8 cellular contexts compared by ENCODE assay signal in the genomic region with DNA sequence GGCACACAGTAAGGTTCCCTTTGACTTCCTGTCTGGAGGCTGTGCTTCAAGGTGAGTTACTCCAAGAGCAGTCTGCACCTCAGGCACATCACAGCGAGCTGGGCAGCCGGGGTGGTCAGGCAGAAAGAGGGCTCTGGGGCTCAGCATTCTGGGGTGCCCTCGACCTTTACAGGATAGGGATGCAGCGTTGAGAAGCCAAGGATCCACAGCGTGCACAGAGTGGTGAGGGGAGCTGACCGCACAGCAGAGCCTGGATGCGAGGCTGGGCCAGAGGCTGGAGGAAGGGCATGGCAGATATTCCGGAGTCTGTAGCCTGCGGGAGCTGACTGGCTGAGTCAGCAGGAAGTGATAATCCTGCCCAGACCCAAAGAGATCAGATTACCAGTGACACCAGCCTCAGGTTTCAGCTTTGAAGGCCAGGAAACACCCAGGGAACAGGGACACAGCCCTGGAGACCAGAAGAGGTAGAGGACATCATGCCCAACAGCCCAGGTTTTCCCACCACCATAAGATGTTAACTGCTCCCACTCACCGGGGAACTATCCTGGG. TPM values are rescaled to one million over a fixed set of nuclear protein-coding genes. Genes with fewer than 3 reads are reported as not detected.
DNase-seq lines count a peak whose midpoint lies in the region; ATAC-seq, FAIRE-seq and TF ChIP-seq lines count a peak whose summit lies in the region.

No MANE protein-coding gene starts in this region.

- H3F3A ChIP-seq in MM.1S (ENCODE audit: insufficient read depth, low read length), result no peaks in the 10 kb centered on the region

- TF ChIP-seq RAD21 in HepG2 (CRISPR knock-in tag; IDR thresholded peaks at IDR 0.05), result no peak

- peaks cover 36% of the 10 kb centered on the region for H3K27me3 Mint-ChIP-seq in activated T-cell treated with anti-CD3 and anti-CD28 coated beads, Interleukin-2, amount 50 U/mL, for 72 hours (ENCODE audit: low read depth)

- H3K9me3 ChIP-seq in BE2C (no peaks in the 10 kb centered on the region), MM.1S (replicated peaks; ENCODE audit: insufficient read depth, low read length) (no peaks in the 10 kb centered on the region), HepG2 (ENCODE audit: low read length) (no peaks in the 10 kb centered on the region)

- TF ChIP-seq EP300 in HepG2 (IDR thresholded peaks at IDR 0.05; ENCODE audit: low read depth in 2 of 2, low read length in 2 of 2), result no peak
- TF ChIP-seq EP300 in HepG2 (CRISPR knock-in tag; IDR thresholded peaks at IDR 0.05; ENCODE audit: borderline replicate concordance), result no peak

- H2AFZ ChIP-seq in MM.1S (ENCODE audit: low read length) (peak overlapping the region; percentile 20; the same call in 1 of the 2 replicates), HepG2 (ENCODE audit: low read length) (no peak overlapping the region)

- DNase-seq in BE2C, result peak; percentile 86
- no peak for DNase-seq in MM.1S
- peak; percentile 82 to 84 for DNase-seq in cardiac fibroblast (ENCODE audit: low read depth in 2 of 2)
- DNase-seq in HepG2 (ENCODE audit: low spot score), result peak; percentile 58
- no peak for DNase-seq in activated naive CD4-positive, alpha-beta T cell (lab: John Stamatoyannopoulos, UW)
- no peak for DNase-seq in activated T-cell treated with anti-CD3 and anti-CD28 coated beads, Interleukin-2, amount 50 U/mL, for 72 hours

- TF ChIP-seq CTCF in BE2C (IDR thresholded peaks at IDR 0.05; ENCODE audit: low read depth, low read length), result no peak
- TF ChIP-seq CTCF in MM.1S (IDR thresholded peaks at IDR 0.05; ENCODE audit: low read length), result no peak
- TF ChIP-seq CTCF in cardiac fibroblast (IDR thresholded peaks at IDR 0.05; ENCODE audit: low read depth, low read length), result no peak
- no peak for TF ChIP-seq CTCF in HepG2 (CRISPR knock-in tag; IDR thresholded peaks at IDR 0.05)

- CTCF ChIA-PET in HepG2 (lab: Yijun Ruan, JAX; ENCODE audit: low intra/inter-chr PET ratio, low total read pairs), result no interaction called here

- WGBS in HepG2 (ENCODE audit: low lambda C conversion rate), result 85% methylated on average over 8 of the region's 10 CpGs

- H4K20me1 ChIP-seq in MM.1S (ENCODE audit: insufficient read depth, low read length) (no peaks in the 10 kb centered on the region), HepG2 (ENCODE audit: insufficient read depth, low read length) (no peaks in the 10 kb centered on the region)

- H3K9me2 ChIP-seq in MM.1S (replicated peaks; ENCODE audit: insufficient read depth, low read length), result no peaks in the 10 kb centered on the region

- H3K4me1 Mint-ChIP-seq in activated T-cell treated with anti-CD3 and anti-CD28 coated beads, Interleukin-2, amount 50 U/mL, for 72 hours (ENCODE audit: low read depth), result no peaks in the 10 kb centered on the region

- FAIRE-seq in HepG2 (lab: Jason Lieb, UNC), result no peak

- peak overlapping the region; percentile 17; the same call in 1 of the 2 replicates for H3K4me3 ChIP-seq in BE2C (ENCODE audit: low read depth, low read length)
- H3K4me3 ChIP-seq in MM.1S (ENCODE audit: low read length), result no peak overlapping the region
- no peak overlapping the region for H3K4me3 ChIP-seq in cardiac fibroblast (replicated peaks in 1 of 2; ENCODE audit: low read depth in 2 of 2, low read length in 2 of 2)
- H3K4me3 ChIP-seq in HepG2 (replicated peaks in 1 of 3; ENCODE audit: insufficient read depth in 1 of 3, low read depth in 2 of 3, low read length in 3 of 3), result no peak overlapping the region; a peak in 1 of 6 replicates

- POLR2A ChIA-PET in HepG2 (lab: Yijun Ruan, JAX), result interaction anchor here (0.9 kb wide), 1 partner anchor 14 kb away, joined by 3 read pairs; no protein-coding TSS in a partner anchor

- no peak for TF ChIP-seq POLR2A in HepG2 (IDR thresholded peaks at IDR 0.05; ENCODE audit: insufficient read depth in 1 of 2, low read depth in 2 of 2, low read length in 2 of 2)

- intact Hi-C loops in HepG2 (cut with micrococcal nuclease; ENCODE audit: unreplicated experiment), result no loop called here

- H3K36me3 Mint-ChIP-seq in activated T-cell treated with anti-CD3 and anti-CD28 coated beads, Interleukin-2, amount 50 U/mL, for 72 hours (ENCODE audit: insufficient read depth in 2 of 2), result no peaks in the 10 kb centered on the region

- ATAC-seq in HepG2 (peak; percentile 93), HG03196 (IDR thresholded peaks at IDR 0.05; ENCODE audit: unreplicated experiment) (no peak), HG02884 (IDR thresholded peaks at IDR 0.05; ENCODE audit: unreplicated experiment) (no peak)
- no peak for ATAC-seq in activated T-cell treated with anti-CD3 and anti-CD28 coated beads, Interleukin-2, amount 50 U/mL, for 72 hours (replicated peaks in 1 of 2)

- H3K4me2 ChIP-seq in MM.1S (ENCODE audit: low read depth, low read length), result no peak overlapping the region
- H3K4me2 ChIP-seq in HepG2 (ENCODE audit: low read depth, low read length), result peak overlapping the region; percentile 21

- H3K4me1 ChIP-seq in BE2C (peaks cover 38% of the 10 kb centered on the region), MM.1S (ENCODE audit: low read length) (0 out of 2 replicates have a peak, but pooled peaks cover 5% of the 10 kb centered on the region), HepG2 (ENCODE audit: insufficient read depth, low read length) (peaks cover 19% of the 10 kb centered on the region)

- H3K27me3 ChIP-seq in BE2C, result no peaks in the 10 kb centered on the region
- H3K27me3 ChIP-seq in MM.1S (replicated peaks; ENCODE audit: insufficient read depth, low read length), result no peaks in the 10 kb centered on the region
- H3K27me3 ChIP-seq in HepG2 (ENCODE audit: control insufficient read depth in 1 of 2, insufficient read depth in 2 of 2, low read length in 2 of 2), result peaks cover 2 to 12% of the 10 kb centered on the region in 2 experiments; a peak in 3 of 5 replicates

- in situ Hi-C loops in HepG2 (cut with HindIII; ENCODE audit: extremely low pct_ligation_motif_present, low pct_unique_long_range_greater_than_20kb), result no loop called here

- no TSS peak for BruUV-seq in HepG2 (replicated peaks; lab: Mats Ljungman, UMichigan)

- H3K9ac ChIP-seq in MM.1S (ENCODE audit: low read length) (no peak overlapping the region), HepG2 (ENCODE audit: insufficient read depth, low read depth, low read length) (no peak overlapping the region)

- H3K79me2 ChIP-seq in MM.1S (ENCODE audit: low read length) (no peaks in the 10 kb centered on the region), HepG2 (ENCODE audit: insufficient read depth, low read length) (no peaks in the 10 kb centered on the region)

- H3K36me3 ChIP-seq in BE2C (no peaks in the 10 kb centered on the region), MM.1S (replicated peaks; ENCODE audit: insufficient read depth, low read length) (no peaks in the 10 kb centered on the region), HepG2 (replicated peaks in 1 of 2; ENCODE audit: control insufficient read depth in 1 of 2, insufficient read depth in 2 of 2, low read length in 2 of 2) (no peaks in the 10 kb centered on the region)

- no peaks in the 10 kb centered on the region for H3K9me3 Mint-ChIP-seq in activated T-cell treated with anti-CD3 and anti-CD28 coated beads, Interleukin-2, amount 50 U/mL, for 72 hours

- H3K27ac Mint-ChIP-seq in activated T-cell treated with anti-CD3 and anti-CD28 coated beads, Interleukin-2, amount 50 U/mL, for 72 hours, result no peak overlapping the region

- H3K27ac ChIP-seq in MM.1S (ENCODE audit: low read length), result no peak overlapping the region
- no peak overlapping the region for H3K27ac ChIP-seq in HepG2 (ENCODE audit: extremely low read length, insufficient read depth, low read length)

- no peak overlapping the region for H3K4me3 Mint-ChIP-seq in activated T-cell treated with anti-CD3 and anti-CD28 coated beads, Interleukin-2, amount 50 U/mL, for 72 hours

TF ChIP-seq in HepG2, 621 proteins besides CTCF, POLR2A, EP300 and RAD21 (continues in another document):
- TF ChIP-seq ZNF598 (CRISPR knock-in tag; IDR thresholded peaks at IDR 0.05; ENCODE audit: borderline replicate concordance), result no peak
- TF ChIP-seq ZMYM2 (CRISPR knock-in tag; IDR thresholded peaks at IDR 0.05), result no peak

RNA-seq across cellular contexts. Expression of a gene that starts 38.4 kb away (rescaled TPM):
- polyA plus RNA-seq in BE2C (2012; ENCODE audit: insufficient read depth, insufficient read length, low read depth), result 1.4 TPM
- total RNA-seq in HepG2 (2016; rRNA removed; fragmentation: Illumina TruSeq; extraction: Trizol), result 5.9 and 6.3 TPM in 2 replicates
- 2.5 and 3.1 TPM in 2 replicates for total RNA-seq in HepG2 (2016; cell fraction: cytosol; rRNA removed; fragmentation: Illumina TruSeq; extraction: Trizol; ENCODE audit: low read depth)
- total RNA-seq in HepG2 (2016; cell fraction: insoluble cytoplasmic fraction; rRNA removed; fragmentation: Illumina TruSeq; extraction: Trizol), result 6.4 and 8.1 TPM in 2 replicates
- 5.3 TPM in 2 replicates for total RNA-seq in HepG2 (2016; cell fraction: membrane; rRNA removed; fragmentation: Illumina TruSeq; extraction: Trizol)
- total RNA-seq in HepG2 (2016; cell fraction: nucleus; rRNA removed; fragmentation: Illumina TruSeq; extraction: Trizol), result 5.3 and 5.9 TPM in 2 replicates
- polyA plus RNA-seq in HepG2 (2011; rRNA removed), result 14.0 and 14.8 TPM in 2 replicates
- polyA plus RNA-seq in HepG2 (2011; cell fraction: cytosol; rRNA removed), result 14.0 and 16.0 TPM in 2 replicates
- polyA plus RNA-seq in HepG2 (2011; cell fraction: nucleus; rRNA removed), result 10.4 and 14.3 TPM in 2 replicates
- 3.0 and 13.6 TPM in 2 replicates for polyA plus RNA-seq in HepG2 (2012)
- polyA plus RNA-seq in HepG2 (2016; cell fraction: cytosol; fragmentation: Illumina TruSeq; extraction: Trizol; ENCODE audit: low read depth), result 3.0 and 3.2 TPM in 2 replicates
- 7.6 and 8.1 TPM in 2 replicates for polyA plus RNA-seq in HepG2 (2016; cell fraction: insoluble cytoplasmic fraction; fragmentation: Illumina TruSeq; extraction: Trizol; ENCODE audit: low read depth)
- polyA plus RNA-seq in HepG2 (2016; cell fraction: membrane; fragmentation: Illumina TruSeq; extraction: Trizol; ENCODE audit: low read depth), result 3.8 and 4.4 TPM in 2 replicates
- polyA plus RNA-seq in HepG2 (2016; cell fraction: nucleus; fragmentation: Illumina TruSeq; extraction: Trizol; ENCODE audit: insufficient read depth, low read depth), result 4.3 and 4.8 TPM in 2 replicates
- polyA minus RNA-seq in HepG2 (2011; rRNA and poly(A)+ RNA removed; ENCODE audit: low replicate concordance), result 6.4 and 20.2 TPM in 2 replicates
- 8.4 and 8.7 TPM in 2 replicates for polyA minus RNA-seq in HepG2 (2011; cell fraction: cytosol; rRNA and poly(A)+ RNA removed)
- polyA minus RNA-seq in HepG2 (2011; cell fraction: nucleus; rRNA and poly(A)+ RNA removed), result 17.7 and 18.2 TPM in 2 replicates
- total RNA-seq in activated T-cell treated with anti-CD3 and anti-CD28 coated beads, Interleukin-2, amount 50 U/mL, for 72 hours, result 1 to 10 TPM; 1.5 to 7.4 TPM

Comparison
In these comparisons a context has a peak if more than half of its experiments do, and no peak if none do; other contexts are left out.
1. DNase-seq: peak in BE2C (single experiment), cardiac fibroblast (2 of 2) and HepG2 (single experiment); none in MM.1S (single experiment), activated naive CD4-positive, alpha-beta T cell (0 of 4) and activated T-cell treated with anti-CD3 and anti-CD28 coated beads, Interleukin-2, amount 50 U/mL, for 72 hours (0 of 2).